15 cellular contexts compared by ENCODE assay signal in the genomic region with DNA sequence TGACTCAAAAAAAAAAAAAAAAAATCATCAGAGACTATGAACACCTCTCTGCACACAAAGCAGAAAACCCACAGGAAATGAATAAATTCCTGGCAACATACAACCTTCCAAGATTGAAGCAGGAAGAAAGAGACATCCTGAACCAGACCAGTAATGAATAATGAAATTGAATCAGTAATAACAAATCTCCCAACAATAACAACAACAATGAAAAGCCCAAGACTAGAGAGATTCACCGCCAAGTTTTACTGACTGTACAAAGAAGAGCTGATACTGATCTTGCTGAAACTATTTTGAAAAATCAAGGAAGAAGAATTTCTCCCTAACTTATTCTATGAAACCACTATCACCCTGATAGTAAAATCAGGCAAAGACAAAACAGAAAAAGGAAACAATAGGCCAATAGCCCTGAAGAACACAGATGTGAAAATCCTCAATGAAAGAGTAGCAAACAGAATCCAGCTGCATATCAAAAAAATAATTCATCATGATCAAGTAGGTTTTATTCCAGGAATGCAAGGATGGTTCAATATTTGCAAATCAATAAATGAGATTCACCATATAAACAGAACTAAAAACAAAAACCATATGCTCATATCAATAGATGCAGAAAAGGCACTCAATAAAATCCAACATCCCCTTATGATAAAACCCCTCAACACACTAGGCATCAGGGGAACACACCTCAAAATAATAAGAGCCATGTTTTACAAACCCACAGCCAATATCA. TPM values are rescaled to one million over a fixed set of nuclear protein-coding genes. Genes with fewer than 3 reads are reported as not detected.
DNase-seq lines count a peak whose midpoint lies in the region; TF ChIP-seq lines count a peak whose summit lies in the region.
"Had no signal": no experiment of that assay in that cellular context is flagged by ENCODE, and none has a peak within 500 bp of the region (broad histone marks: within the 10 kb centered on the region; RNA-seq: fewer than 3 reads in every experiment).

No MANE protein-coding gene starts in this region.

- no peaks in the 10 kb centered on the region for H4K20me1 ChIP-seq in BLaER1
- no peaks in the 10 kb centered on the region for H4K20me1 ChIP-seq in fibroblast of lung (ENCODE audit: control insufficient read depth, extremely low read depth, insufficient read depth, low read length)

- H2AK5ac ChIP-seq in mesenchymal stem cell (ENCODE audit: low read length, severe bottlenecking): no peak overlapping the region

- H3K4me2 ChIP-seq in BLaER1 (no peak overlapping the region), fibroblast of lung (ENCODE audit: extremely low read depth, insufficient read depth, low read length) (no peak overlapping the region), mesenchymal stem cell (ENCODE audit: low read length, poor library complexity, severe bottlenecking) (no peak overlapping the region)
- H3K4me2 ChIP-seq: A549 had no signal

- POLR2A ChIA-PET in HEK293 (lab: Yijun Ruan, JAX): no interaction called here

- H4K91ac ChIP-seq in mesenchymal stem cell (ENCODE audit: low read length): no peak overlapping the region

- H3K14ac ChIP-seq in mesenchymal stem cell (ENCODE audit: low read length in 2 of 2): no peak overlapping the region

- peaks cover 19% of the 10 kb centered on the region for H3K79me1 ChIP-seq in mesenchymal stem cell (replicated peaks; ENCODE audit: low read length, poor library complexity, severe bottlenecking)

- H3K4ac ChIP-seq in mesenchymal stem cell (ENCODE audit: low read depth in 1 of 2, low read length in 2 of 2): no peak overlapping the region

- H2AFZ ChIP-seq in fibroblast of lung (ENCODE audit: low read length) (no peak overlapping the region), mesenchymal stem cell (ENCODE audit: low read depth, low read length) (no peak overlapping the region)

- CTCF ChIA-PET in HEK293 (lab: Yijun Ruan, JAX): no interaction called here

- no peaks in the 10 kb centered on the region for H3K79me2 ChIP-seq in fibroblast of lung (ENCODE audit: control insufficient read depth, insufficient read depth, low read length)

- TF ChIP-seq CTCF in HEK293 (tag by site-specific recombination; IDR thresholded peaks at IDR 0.05): no peak
- no peak for TF ChIP-seq CTCF in astrocyte of the spinal cord (IDR thresholded peaks at IDR 0.05; ENCODE audit: low read depth, low read length)
- no peak for TF ChIP-seq CTCF in fibroblast of lung (conservative IDR thresholded peaks at IDR 0.05 in 1 of 2, IDR thresholded peaks at IDR 0.05 in 1 of 2; ENCODE audit: low read depth in 1 of 2, low read length in 2 of 2)
- no peak for TF ChIP-seq CTCF in prostate gland (IDR thresholded peaks at IDR 0.05)

- H3K27ac ChIP-seq in BLaER1 (no peak overlapping the region), HEK293 (ENCODE audit: extremely low read depth, low read depth, low read length) (no peak overlapping the region), fibroblast of lung (ENCODE audit: insufficient read depth, low read length) (no peak overlapping the region), mesenchymal stem cell (ENCODE audit: low read length, poor library complexity, severe bottlenecking) (no peak overlapping the region), prostate gland (no peak overlapping the region)
- H3K27ac ChIP-seq: A549, Peyer's patch had no signal

- DNase-seq in astrocyte of the spinal cord (ENCODE audit: low read depth, low spot score) (peak; percentile 21), fibroblast of lung (ENCODE audit: low read depth in 2 of 2) (peak; percentile 12 to 16), mesenchymal stem cell (no peak), prostate gland (ENCODE audit: low spot score) (no peak)
- DNase-seq in activated effector memory CD4-positive, alpha-beta T cell treated with anti-CD3 and anti-CD28 coated beads, Interleukin-2, amount 50 U/mL, for 16 hours: no peak
- DNase-seq: Calu3, DND-41, NCI-H1105, NCI-H2081, NCI-H69, Peyer's patch, SW 1271 had no signal

- no peak for TF ChIP-seq POLR2A in prostate gland (IDR thresholded peaks at IDR 0.05)

- H2BK120ac ChIP-seq in mesenchymal stem cell (ENCODE audit: low read depth, low read length): no peak overlapping the region

- H3K23ac ChIP-seq in mesenchymal stem cell (ENCODE audit: low read length in 2 of 2): no peak overlapping the region

- no peak overlapping the region for H3K18ac ChIP-seq in mesenchymal stem cell (ENCODE audit: low read depth in 1 of 2, low read length in 2 of 2)

- H4K8ac ChIP-seq in mesenchymal stem cell (ENCODE audit: low read length): no peak overlapping the region

- WGBS in mesenchymal stem cell: 100% methylated on average over 1 of the region's 1 CpG
- WGBS in prostate gland: 91% methylated on average over 1 of the region's 1 CpG

- H3K36me3 ChIP-seq in BLaER1 (no peaks in the 10 kb centered on the region; the same call in 1 of the 2 replicates), HEK293 (ENCODE audit: control insufficient read depth in 2 of 2, insufficient read depth in 1 of 2, low read length in 2 of 2) (no peaks in the 10 kb centered on the region), fibroblast of lung (ENCODE audit: control insufficient read depth, insufficient read depth, low read length) (no peaks in the 10 kb centered on the region), mesenchymal stem cell (ENCODE audit: control insufficient read depth in 1 of 2, insufficient read depth in 2 of 2, low read depth in 1 of 2, low read length in 2 of 2) (no peaks in the 10 kb centered on the region), prostate gland (no peaks in the 10 kb centered on the region)
- H3K36me3 ChIP-seq: Peyer's patch had no signal

- no peak overlapping the region for H2BK12ac ChIP-seq in mesenchymal stem cell (ENCODE audit: low read length in 2 of 2)

- no peak overlapping the region for H2BK5ac ChIP-seq in mesenchymal stem cell (ENCODE audit: low read depth, low read length, poor library complexity, severe bottlenecking)

- H3K9me3 ChIP-seq in BLaER1 (peaks cover 65% of the 10 kb centered on the region), HEK293 (ENCODE audit: control insufficient read depth, insufficient read depth, low read depth, low read length) (no peaks in the 10 kb centered on the region), fibroblast of lung (ENCODE audit: control insufficient read depth, insufficient read depth, low read depth, low read length) (no peaks in the 10 kb centered on the region), mesenchymal stem cell (ENCODE audit: control insufficient read depth, low read length) (peaks cover 54% of the 10 kb centered on the region), prostate gland (no peaks in the 10 kb centered on the region)

- H3K9ac ChIP-seq in BLaER1: no peak overlapping the region
- no peak overlapping the region for H3K9ac ChIP-seq in fibroblast of lung (ENCODE audit: insufficient read depth, low read length)
- H3K9ac ChIP-seq in mesenchymal stem cell (ENCODE audit: low read length): no peak overlapping the region

- in situ Hi-C loops in astrocyte of the spinal cord (cut with HindIII; ENCODE audit: low sequenced_read_pairs): no loop called here

- intact Hi-C loops in prostate gland (cut with DNase I): no loop called here

- H3K27me3 ChIP-seq in BLaER1: no peaks in the 10 kb centered on the region
- H3K27me3 ChIP-seq in fibroblast of lung (ENCODE audit: control insufficient read depth, insufficient read depth, low read length): no peaks in the 10 kb centered on the region
- no peaks in the 10 kb centered on the region for H3K27me3 ChIP-seq in mesenchymal stem cell (ENCODE audit: control insufficient read depth in 1 of 2, insufficient read depth in 1 of 2, low read length in 2 of 2)
- no peaks in the 10 kb centered on the region for H3K27me3 ChIP-seq in prostate gland (replicated peaks; ENCODE audit: insufficient read depth)
- H3K27me3 ChIP-seq: Peyer's patch had no signal

- no peak overlapping the region for H2BK15ac ChIP-seq in mesenchymal stem cell (ENCODE audit: low read depth, poor library complexity, severe bottlenecking)

- no peaks in the 10 kb centered on the region for H3K4me1 ChIP-seq in BLaER1
- H3K4me1 ChIP-seq in HEK293 (ENCODE audit: control insufficient read depth, insufficient read depth, low read length): no peaks in the 10 kb centered on the region
- H3K4me1 ChIP-seq in fibroblast of lung (ENCODE audit: control insufficient read depth, extremely low read depth, insufficient read depth, low read length): no peaks in the 10 kb centered on the region
- no peaks in the 10 kb centered on the region for H3K4me1 ChIP-seq in mesenchymal stem cell (ENCODE audit: control insufficient read depth, insufficient read depth, low read depth, low read length)
- H3K4me1 ChIP-seq in prostate gland (replicated peaks): no peaks in the 10 kb centered on the region
- H3K4me1 ChIP-seq: A549, Peyer's patch had no signal

- H3K4me3 ChIP-seq in BLaER1 (peak overlapping the region; percentile 1; the same call in 1 of the 2 replicates), HEK293 (ENCODE audit: low read depth, low read length) (no peak overlapping the region), astrocyte of the spinal cord (ENCODE audit: low read depth, low read length) (no peak overlapping the region), fibroblast of lung (replicated peaks in 1 of 4; ENCODE audit: control extremely low read depth in 1 of 4, insufficient read depth in 1 of 4, low read depth in 3 of 4, low read length in 4 of 4) (no peak overlapping the region), mesenchymal stem cell (ENCODE audit: insufficient read depth in 1 of 2, low read depth in 1 of 2, low read length in 2 of 2) (peak overlapping the region in 1 of 2 experiments; percentile 17), prostate gland (no peak overlapping the region)
- H3K4me3 ChIP-seq: A549, Peyer's patch had no signal

RNA-seq across cellular contexts. Expression of a gene that starts 31.0 kb away (rescaled TPM):
- total RNA-seq in fibroblast of lung (1.3 and 5.9 TPM in 2 replicates), prostate gland (10 to 100 TPM in 1 of 2 donors, 1 to 10 TPM in 1; 6.8 to 14.6 TPM)
- polyA plus RNA-seq in fibroblast of lung: 6.3 and 21.1 TPM in 2 replicates
- polyA plus RNA-seq in fibroblast of lung (2012): 3.4 and 10.0 TPM in 2 replicates
- 1.3 TPM in 2 replicates for polyA minus RNA-seq in fibroblast of lung (ENCODE audit: low replicate concordance)
- 2.7 TPM for polyA plus RNA-seq in mesenchymal stem cell (2013, experiment 1 of 2)
- polyA plus RNA-seq in mesenchymal stem cell (2013, experiment 2 of 2): 2.9 TPM

Comparison
In these comparisons a context has a peak if more than half of its experiments do, and no peak if none do; other contexts are left out.
1. DNase-seq: peak in astrocyte of the spinal cord (single experiment) and fibroblast of lung (2 of 2); none in mesenchymal stem cell (single experiment), prostate gland (single experiment) and activated effector memory CD4-positive, alpha-beta T cell treated with anti-CD3 and anti-CD28 coated beads, Interleukin-2, amount 50 U/mL, for 16 hours (single experiment).